Comparison of ENCODE assay signal across 1 cellular context in the genomic region with DNA sequence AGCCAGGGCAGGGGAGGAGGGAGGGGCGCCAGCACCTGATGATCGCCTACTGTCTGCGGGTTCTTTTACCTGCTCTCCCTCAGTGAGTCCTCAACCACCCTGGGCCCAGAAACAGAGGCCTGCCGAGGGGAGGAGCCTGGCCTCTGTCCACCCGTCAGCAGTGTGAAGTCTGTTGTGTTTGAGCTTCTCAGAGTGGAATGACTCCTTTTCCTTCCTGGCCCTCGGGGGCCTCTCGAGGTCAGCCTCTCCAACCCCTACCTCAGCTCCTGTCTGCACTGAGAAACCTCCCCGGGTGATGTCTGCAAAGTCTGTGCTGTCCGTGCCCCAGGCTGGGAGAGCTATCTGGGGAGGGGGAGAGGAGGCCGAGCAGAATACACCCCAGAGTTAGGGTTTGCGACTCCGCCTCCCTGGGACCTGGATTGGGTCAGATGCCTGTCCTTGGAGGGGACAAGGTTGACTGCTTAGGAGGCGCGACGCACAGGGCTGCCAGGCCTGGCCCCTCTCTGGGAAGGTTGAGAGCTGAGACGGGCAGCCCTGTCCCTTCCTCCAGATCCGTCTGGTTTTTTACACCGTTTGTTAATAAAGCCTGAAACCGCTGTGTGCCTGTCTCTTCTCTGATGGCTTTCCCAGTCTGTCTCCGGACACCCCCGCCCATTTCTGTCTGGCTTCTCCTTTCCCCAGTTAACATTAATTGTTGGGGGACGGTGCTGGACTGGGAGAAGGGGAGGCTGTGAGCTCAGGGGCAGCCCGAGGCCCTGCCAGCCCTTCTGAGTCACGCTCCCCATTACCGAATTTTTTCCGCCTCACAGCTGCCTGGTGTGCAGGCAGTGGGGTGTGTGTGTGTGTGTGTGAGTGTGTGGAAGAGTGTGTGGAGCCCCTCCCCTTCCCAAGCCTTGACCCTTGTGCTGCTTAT.
A peak's percentile ranks its signal among the peaks of the same experiment; 100 is the strongest.
TF ChIP-seq lines count a peak whose summit lies in the region.

No MANE protein-coding gene starts in this region.

TF ChIP-seq in A549, 52 proteins besides CTCF, POLR2A, EP300 and RAD21:
- TF ChIP-seq GATA3 (IDR thresholded peaks at IDR 0.05; ENCODE audit: borderline replicate concordance) (peak; percentile 45; the same call in 1 of the 2 replicates), FOSL2 (IDR thresholded peaks at IDR 0.05) (no peak), FOSL2 (CRISPR knock-in tag; IDR thresholded peaks at IDR 0.05) (peak; percentile 79), RCOR1 (IDR thresholded peaks at IDR 0.05; ENCODE audit: low read depth, low read length) (no peak)
- TF ChIP-seq, protein P1, sequence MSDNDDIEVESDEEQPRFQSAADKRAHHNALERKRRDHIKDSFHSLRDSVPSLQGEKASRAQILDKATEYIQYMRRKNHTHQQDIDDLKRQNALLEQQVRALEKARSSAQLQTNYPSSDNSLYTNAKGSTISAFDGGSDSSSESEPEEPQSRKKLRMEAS (IDR thresholded peaks at IDR 0.05): peak; percentile 75
- TF ChIP-seq, protein P2, sequence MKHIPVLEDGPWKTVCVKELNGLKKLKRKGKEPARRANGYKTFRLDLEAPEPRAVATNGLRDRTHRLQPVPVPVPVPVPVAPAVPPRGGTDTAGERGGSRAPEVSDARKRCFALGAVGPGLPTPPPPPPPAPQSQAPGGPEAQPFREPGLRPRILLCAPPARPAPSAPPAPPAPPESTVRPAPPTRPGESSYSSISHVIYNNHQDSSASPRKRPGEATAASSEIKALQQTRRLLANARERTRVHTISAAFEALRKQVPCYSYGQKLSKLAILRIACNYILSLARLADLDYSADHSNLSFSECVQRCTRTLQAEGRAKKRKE (CRISPR knock-in tag; IDR thresholded peaks at IDR 0.05; ENCODE audit: low read depth): 0 out of 2 replicates have a peak, but pooled peaks have one; percentile 60
